ENCODE assay signal across 10 cellular contexts in the genomic region with DNA sequence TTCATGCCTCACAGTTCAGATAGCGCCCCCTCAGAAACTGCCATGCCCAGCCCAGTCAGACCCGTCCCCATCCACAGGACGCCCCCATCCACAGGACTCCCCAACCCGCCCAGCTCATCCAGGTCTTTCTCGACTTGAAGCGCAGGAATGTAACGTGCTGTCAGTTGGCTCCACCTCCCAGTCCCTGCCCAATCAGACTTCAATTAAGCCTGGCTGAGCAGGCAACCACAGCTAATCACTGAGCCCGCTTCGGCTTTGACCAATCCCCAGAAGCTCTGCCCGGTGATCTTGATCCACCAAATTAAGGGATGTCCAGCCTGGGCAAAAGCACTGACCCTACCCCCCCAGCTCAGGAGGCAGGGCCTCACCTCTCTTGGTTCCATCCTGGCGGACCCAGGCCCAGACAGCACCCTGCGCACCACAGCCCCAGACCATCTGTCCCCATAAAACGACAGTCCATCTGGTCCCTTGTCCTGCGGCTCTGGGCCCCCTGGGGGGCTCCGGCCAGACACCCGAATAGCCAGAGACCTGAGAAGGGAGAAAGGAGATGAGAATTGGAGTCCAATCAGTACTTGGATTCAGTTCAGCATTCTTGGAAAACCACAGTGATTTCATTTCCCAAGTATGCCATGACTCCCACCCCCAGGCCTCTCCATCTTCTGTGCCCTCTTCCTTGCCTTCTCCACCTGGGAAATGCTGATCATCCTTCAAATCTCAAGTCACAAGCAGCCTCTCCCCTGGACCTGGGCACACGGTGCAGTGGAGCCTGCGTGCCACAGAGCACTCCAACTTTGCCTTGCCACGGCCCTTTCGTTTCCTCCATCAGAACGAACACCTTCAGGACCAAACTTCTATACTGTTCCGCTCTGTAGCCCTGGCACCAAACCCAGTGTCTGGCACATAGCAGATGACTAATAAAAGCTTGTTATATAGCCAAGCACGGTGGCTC. TPM values are rescaled to one million over a fixed set of nuclear protein-coding genes. Genes with fewer than 3 reads are reported as not detected.
A peak's percentile ranks its signal among the peaks of the same experiment; 100 is the strongest.
DNase-seq lines count a peak whose midpoint lies in the region; ATAC-seq, FAIRE-seq and TF ChIP-seq lines count a peak whose summit lies in the region.
"Had no signal": no experiment of that assay in that cellular context is flagged by ENCODE, and none has a peak within 500 bp of the region (broad histone marks: within the 10 kb centered on the region; RNA-seq: fewer than 3 reads in every experiment).

No MANE protein-coding gene starts in this region.

- POLR2A ChIA-PET in endothelial cell of umbilical vein (lab: Charles Lee), result interaction anchor here (1.0 kb wide), 1 partner anchor 10 kb away, joined by 3 read pairs; no protein-coding TSS in a partner anchor

- ATAC-seq in HG03280 (IDR thresholded peaks at IDR 0.05; ENCODE audit: unreplicated experiment) (no peak), GM18909 (IDR thresholded peaks at IDR 0.05; ENCODE audit: poor library complexity, unreplicated experiment) (no peak), lower lobe of right lung (no peak)
- ATAC-seq: activated naive CD4-positive, alpha-beta T cell treated with anti-CD3 and anti-CD28 coated beads, Interleukin-2, amount 50 U/mL, for 72 hours had no signal

- H3K9me3 ChIP-seq in endothelial cell of umbilical vein (replicated peaks; ENCODE audit: control insufficient read depth, insufficient read depth, low read length) (no peaks in the 10 kb centered on the region), neuronal stem cell (replicated peaks in 1 of 2; ENCODE audit: control insufficient read depth in 2 of 2, insufficient read depth in 1 of 2, low read depth in 1 of 2, low read length in 2 of 2) (no peaks in the 10 kb centered on the region), lower lobe of right lung (no peaks in the 10 kb centered on the region), vagina (no peaks in the 10 kb centered on the region)

- no peak overlapping the region for H2AFZ ChIP-seq in endothelial cell of umbilical vein (ENCODE audit: low read depth, low read length)
- no peak overlapping the region for H2AFZ ChIP-seq in neuronal stem cell (ENCODE audit: low read length)

- H2BK12ac ChIP-seq in neuronal stem cell (ENCODE audit: low read length), result no peak overlapping the region

- H3K4me2 ChIP-seq in endothelial cell of umbilical vein (ENCODE audit: insufficient read depth, low read length), result peak overlapping the region; percentile 26
- no peak overlapping the region for H3K4me2 ChIP-seq in neuronal stem cell (ENCODE audit: insufficient read depth, low read length, poor library complexity, severe bottlenecking)

- H4K8ac ChIP-seq in neuronal stem cell (ENCODE audit: low read depth, low read length), result no peak overlapping the region

- TF ChIP-seq CTCF in endothelial cell of umbilical vein (IDR thresholded peaks at IDR 0.05; ENCODE audit: extremely low read depth in 1 of 2, insufficient read depth in 1 of 2, low read depth in 1 of 2, low read length in 2 of 2) (no peak), lower lobe of right lung (IDR thresholded peaks at IDR 0.05) (no peak), vagina (IDR thresholded peaks at IDR 0.05) (no peak)

- H3K23ac ChIP-seq in neuronal stem cell (ENCODE audit: low read depth, low read length, poor library complexity), result no peak overlapping the region

- no peak overlapping the region for H3K14ac ChIP-seq in neuronal stem cell (ENCODE audit: low read length)

- BruUV-seq in endothelial cell of umbilical vein (replicated peaks; lab: Mats Ljungman, UMichigan), result no TSS peak

- H3K36me3 ChIP-seq in endothelial cell of umbilical vein (ENCODE audit: control insufficient read depth in 2 of 2, extremely low read depth in 1 of 2, insufficient read depth in 2 of 2, low read length in 2 of 2) (peaks cover 0 to 27% of the 10 kb centered on the region in 2 experiments), neuronal stem cell (replicated peaks in 1 of 2; ENCODE audit: control insufficient read depth in 2 of 2, insufficient read depth in 2 of 2, low read length in 2 of 2) (peaks cover 0 to 28% of the 10 kb centered on the region in 2 donors), lower lobe of right lung (peaks cover 7% of the 10 kb centered on the region), vagina (no peaks in the 10 kb centered on the region)

- H3K79me2 ChIP-seq in endothelial cell of umbilical vein (ENCODE audit: control insufficient read depth, insufficient read depth, low read length), result no peaks in the 10 kb centered on the region

- H3K4me1 ChIP-seq in endothelial cell of umbilical vein (ENCODE audit: control insufficient read depth, extremely low read depth, insufficient read depth, low read length), result peaks cover 42% of the 10 kb centered on the region
- peaks cover 13 to 15% of the 10 kb centered on the region in 2 donors for H3K4me1 ChIP-seq in neuronal stem cell (ENCODE audit: control insufficient read depth in 2 of 2, insufficient read depth in 1 of 2, low read depth in 1 of 2, low read length in 2 of 2)
- H3K4me1 ChIP-seq in lower lobe of right lung, result peaks cover 35% of the 10 kb centered on the region
- H3K4me1 ChIP-seq in vagina, result peaks cover 8% of the 10 kb centered on the region

- peak overlapping the region; percentile 61 for H2AK5ac ChIP-seq in neuronal stem cell (ENCODE audit: low read depth, low read length)

- peak overlapping the region; percentile 71 for H3K18ac ChIP-seq in neuronal stem cell (ENCODE audit: low read length)

- H3K79me1 ChIP-seq in neuronal stem cell (ENCODE audit: low read depth, low read length), result no peaks in the 10 kb centered on the region

- H2BK120ac ChIP-seq in neuronal stem cell (ENCODE audit: low read depth, low read length), result no peak overlapping the region

- intact Hi-C loops in endothelial cell of umbilical vein (cut with micrococcal nuclease) (loop anchor here (1.0 kb wide), 1 partner anchor 11 kb away; a partner anchor contains a TSS), lower lobe of right lung (cut with DNase I) (no loop called here), vagina (cut with DNase I) (no loop called here)

- peak overlapping the region; percentile 2 for H3K9ac ChIP-seq in endothelial cell of umbilical vein (replicated peaks; ENCODE audit: extremely low read depth, insufficient read depth, low read length)
- no peak overlapping the region for H3K9ac ChIP-seq in neuronal stem cell (ENCODE audit: low read depth, low read length, poor library complexity)

- H2BK15ac ChIP-seq in neuronal stem cell (ENCODE audit: low read length), result peak overlapping the region; percentile 72

- DNase-seq in ELR (ENCODE audit: low read depth) (peak; percentile 98), RCC 7860 (ENCODE audit: low spot score) (peak; percentile 98), endothelial cell of umbilical vein (ENCODE audit: low read depth, low spot score) (peak; percentile 70), neuronal stem cell (ENCODE audit: low spot score) (no peak), lower lobe of right lung (no peak), vagina (ENCODE audit: extremely low spot score in 2 of 2) (no peak)
- DNase-seq: MM.1S had no signal

- H4K91ac ChIP-seq in neuronal stem cell (ENCODE audit: low read depth, low read length, poor library complexity), result no peak overlapping the region

- WGBS in neuronal stem cell (ENCODE audit: extremely low coverage in 2 of 2, insufficient read length in 2 of 2, insufficient replicate concordance in 1 of 2), 2 donors, result no CpG with 5 or more reads among the region's 23 CpGs

- TF ChIP-seq POLR2A in endothelial cell of umbilical vein (IDR thresholded peaks at IDR 0.05; ENCODE audit: low read depth, low read length) (no peak), vagina (IDR thresholded peaks at IDR 0.05) (no peak)

- CTCF ChIA-PET in endothelial cell of umbilical vein (lab: Charles Lee), result interaction anchor here (0.7 to 2.5 kb wide), 6 partner anchors 10 to 96 kb away, joined by 3 to 11 read pairs (median 6); a partner anchor contains a TSS

- no peaks in the 10 kb centered on the region for H4K20me1 ChIP-seq in endothelial cell of umbilical vein (replicated peaks; ENCODE audit: control insufficient read depth, extremely low read depth, insufficient read depth, low read length)

- no peak overlapping the region for H2BK5ac ChIP-seq in neuronal stem cell (ENCODE audit: low read length)

- FAIRE-seq in RCC 7860 (lab: Jason Lieb, UNC) (peak; percentile 96), endothelial cell of umbilical vein (lab: Jason Lieb, UNC) (peak; percentile 95)

- H3K4me3 ChIP-seq in endothelial cell of umbilical vein (replicated peaks in 1 of 3; ENCODE audit: insufficient read depth in 1 of 3, low read depth in 1 of 3, low read length in 3 of 3), result no peak overlapping the region
- H3K4me3 ChIP-seq in neuronal stem cell (ENCODE audit: low read length in 2 of 2), result no peak overlapping the region
- H3K4me3 ChIP-seq in lower lobe of right lung, result no peak overlapping the region
- H3K4me3 ChIP-seq in vagina, result no peak overlapping the region

- peak overlapping the region; percentile 77 for H3K27ac ChIP-seq in endothelial cell of umbilical vein (ENCODE audit: insufficient read depth, low read depth, low read length)
- H3K27ac ChIP-seq in neuronal stem cell (replicated peaks; ENCODE audit: low read length), result no peak overlapping the region
- no peak overlapping the region for H3K27ac ChIP-seq in lower lobe of right lung
- H3K27ac ChIP-seq in vagina, result no peak overlapping the region

- dilution Hi-C loops in endothelial cell of umbilical vein (cut with MboI; ENCODE audit: extremely low pct_ligation_motif_present, low sequenced_read_pairs), result no loop called here

- H3K4ac ChIP-seq in neuronal stem cell (ENCODE audit: low read length), result no peak overlapping the region

- no peaks in the 10 kb centered on the region for H3K9me1 ChIP-seq in endothelial cell of umbilical vein (replicated peaks; ENCODE audit: control insufficient read depth, extremely low read depth, insufficient read depth, low read length)

- H3K27me3 ChIP-seq in endothelial cell of umbilical vein (ENCODE audit: control insufficient read depth in 2 of 2, insufficient read depth in 2 of 2, low read length in 2 of 2) (no peaks in the 10 kb centered on the region), neuronal stem cell (ENCODE audit: control insufficient read depth in 3 of 3, insufficient read depth in 3 of 3, low read depth in 1 of 3, low read length in 3 of 3) (no peaks in the 10 kb centered on the region), lower lobe of right lung (ENCODE audit: low read depth) (no peaks in the 10 kb centered on the region), vagina (no peaks in the 10 kb centered on the region)

RNA-seq across cellular contexts. Expression of a gene that starts 10.7 kb away (rescaled TPM):
- total RNA-seq in endothelial cell of umbilical vein (188 and 197 TPM in 2 replicates), lower lobe of right lung (71.0 TPM), vagina (15.2 TPM)
- polyA plus RNA-seq in endothelial cell of umbilical vein, result 257 and 379 TPM in 2 replicates
- 194 and 222 TPM in 2 replicates for polyA plus RNA-seq in endothelial cell of umbilical vein (2011; cell fraction: cytosol; rRNA removed)
- 127 and 141 TPM in 2 replicates for polyA plus RNA-seq in endothelial cell of umbilical vein (2011; cell fraction: nucleus; rRNA removed)
- polyA plus RNA-seq in endothelial cell of umbilical vein (2012), result 125 and 143 TPM in 2 replicates
- polyA minus RNA-seq in endothelial cell of umbilical vein, result 112 and 155 TPM in 2 replicates
- not detected for polyA minus RNA-seq in endothelial cell of umbilical vein (2011; cell fraction: cytosol; rRNA and poly(A)+ RNA removed)
- 35.3 and 50.5 TPM in 2 replicates for polyA minus RNA-seq in endothelial cell of umbilical vein (2011; cell fraction: nucleus; rRNA and poly(A)+ RNA removed)
- polyA plus RNA-seq in neuronal stem cell (2013, experiment 1 of 2), result 10.5 TPM
- 8.0 TPM for polyA plus RNA-seq in neuronal stem cell (2013, experiment 2 of 2)

RNA-seq across cellular contexts. Expression of a gene that starts 22.3 kb away (rescaled TPM):
- total RNA-seq in endothelial cell of umbilical vein, result 39.5 and 40.6 TPM in 2 replicates
- polyA plus RNA-seq in endothelial cell of umbilical vein, result 36.1 and 42.0 TPM in 2 replicates
- polyA plus RNA-seq in endothelial cell of umbilical vein (2011; cell fraction: cytosol; rRNA removed), result 21.1 and 28.5 TPM in 2 replicates
- 44.8 and 58.7 TPM in 2 replicates for polyA plus RNA-seq in endothelial cell of umbilical vein (2011; cell fraction: nucleus; rRNA removed)
- 19.0 and 22.9 TPM in 2 replicates for polyA plus RNA-seq in endothelial cell of umbilical vein (2012)
- polyA minus RNA-seq in endothelial cell of umbilical vein, result 23.6 and 26.9 TPM in 2 replicates
- 12.5 TPM for polyA minus RNA-seq in endothelial cell of umbilical vein (2011; cell fraction: cytosol; rRNA and poly(A)+ RNA removed)
- polyA minus RNA-seq in endothelial cell of umbilical vein (2011; cell fraction: nucleus; rRNA and poly(A)+ RNA removed), result 12.6 and 21.3 TPM in 2 replicates
- 4.2 TPM for polyA plus RNA-seq in neuronal stem cell (2013, experiment 1 of 2)
- 4.3 TPM for polyA plus RNA-seq in neuronal stem cell (2013, experiment 2 of 2)
- total RNA-seq in lower lobe of right lung, result 14.9 TPM
- 11.0 TPM for total RNA-seq in vagina

Comparison
In these comparisons a context has a peak if more than half of its experiments do, and no peak if none do; other contexts are left out.
1. DNase-seq: peak in ELR (single experiment), RCC 7860 (single experiment) and endothelial cell of umbilical vein (single experiment); none in neuronal stem cell (single experiment), lower lobe of right lung (single experiment) and vagina (0 of 2).